ENCODE assay signal across 28 cellular contexts in genomic region chr1:228824377-228824776, GRCh38.
"Had no signal": no experiment of that assay in that cellular context is flagged by ENCODE, and none has a peak within 500 bp of the region (broad histone marks: within the 10 kb centered on the region; RNA-seq: fewer than 3 reads in every experiment).

No MANE protein-coding gene starts in this region.

- ATAC-seq: activated CD4-positive, CD25-positive, alpha-beta regulatory T cell treated with anti-CD3 and anti-CD28 coated beads, Interleukin-2, amount 50 U/mL, for 24 hours; activated CD8-positive, alpha-beta T cell treated with anti-CD3 and anti-CD28 coated beads for 36 hours; activated T-cell treated with anti-CD3 and anti-CD28 coated beads, Interleukin-2, amount 50 U/mL, for 4 hours; activated T-helper 17 cell treated with anti-CD3 and anti-CD28 coated beads, Interleukin-2, amount 50 U/mL, for 72 hours; gastroesophageal sphincter; T-cell had no signal

- H3K27ac ChIP-seq: brain microvascular endothelial cell, colonic mucosa, epithelial cell of prostate, esophagus squamous epithelium, gastroesophageal sphincter, WERI-Rb-1 had no signal

- H3K27me3 ChIP-seq: colonic mucosa, esophagus squamous epithelium, gastroesophageal sphincter had no signal

- H3K36me3 ChIP-seq: brain microvascular endothelial cell, colonic mucosa, esophagus squamous epithelium, gastroesophageal sphincter, WERI-Rb-1 had no signal

- DNase-seq: activated B cell treated with CpG ODN at 0.5 μM for 24 hours; activated CD4-positive, alpha-beta T cell treated with anti-CD3 and anti-CD28 coated beads for 48 hours; activated CD4-positive, alpha-beta T cell treated with anti-CD3 and anti-CD28 coated beads, Interleukin-2, amount 50 U/mL, for 1 hour; activated CD4-positive, alpha-beta T cell treated with anti-CD3 and anti-CD28 coated beads, Interleukin-2, amount 50 U/mL, for 48 hours; activated CD8-positive, alpha-beta memory T cell treated with anti-CD3 and anti-CD28 coated beads for 24 hours; activated CD8-positive, alpha-beta T cell treated with anti-CD3 and anti-CD28 coated beads for 36 hours; activated effector memory CD4-positive, alpha-beta T cell treated with Interleukin-2 at 50 U/mL for 16 hours; activated gamma-delta T cell treated with Interleukin-2 at 50 U/mL for 16 hours; activated naive CD4-positive, alpha-beta T cell treated with anti-CD3 and anti-CD28 coated beads, Interleukin-2, amount 50 U/mL, for 16 hours; activated naive CD4-positive, alpha-beta T cell treated with Interleukin-2 at 50 U/mL for 16 hours; activated T-cell treated with anti-CD3 and anti-CD28 coated beads, Interleukin-2, amount 50 U/mL, for 4 hours; amniotic stem cell; anterior cingulate cortex; brain microvascular endothelial cell; colonic mucosa; effector CD8-positive, alpha-beta T cell; esophagus squamous epithelium; foreskin melanocyte; T-cell; T1000; WERI-Rb-1 had no signal

- H3K9me3 ChIP-seq: colonic mucosa, esophagus squamous epithelium, gastroesophageal sphincter had no signal

- H3K4me1 ChIP-seq: colonic mucosa, esophagus squamous epithelium, gastroesophageal sphincter had no signal

- H3K4me3 ChIP-seq: colonic mucosa, esophagus squamous epithelium, gastroesophageal sphincter had no signal

- FAIRE-seq: astrocyte, bronchial epithelial cell, endothelial cell of umbilical vein had no signal
